In the genomic region with DNA sequence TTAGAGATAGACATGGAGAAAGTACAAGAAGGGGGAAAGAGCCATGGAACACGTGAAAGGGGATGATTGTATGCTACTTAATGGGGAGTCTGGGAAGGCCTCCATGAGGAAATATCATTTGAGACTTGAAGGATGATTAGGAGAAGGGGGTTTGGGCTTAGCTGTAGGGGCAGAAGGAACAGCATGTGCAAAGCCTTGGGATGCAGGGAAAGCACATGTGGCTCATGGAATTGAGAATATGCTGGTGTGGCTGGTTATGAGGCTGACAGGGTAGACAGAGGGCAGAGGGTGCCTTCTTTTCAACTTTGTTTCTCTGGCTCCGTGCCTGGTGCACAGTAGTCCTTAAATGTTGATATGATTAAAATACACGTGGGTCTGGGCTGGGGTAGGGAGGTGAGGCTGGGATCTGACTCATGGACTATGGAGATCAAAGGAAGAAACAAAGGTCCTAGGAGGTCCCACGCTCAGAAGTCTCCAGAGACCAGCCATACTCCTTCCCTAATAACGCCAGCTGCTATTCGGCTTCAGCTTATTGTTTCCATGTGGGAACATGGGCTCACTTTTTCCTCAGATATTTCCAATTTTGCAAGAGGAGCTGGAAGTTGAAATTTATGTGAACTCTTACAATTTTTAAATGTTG, we compare ENCODE assay signal across 8 cellular contexts. TPM values are rescaled to one million over a fixed set of nuclear protein-coding genes. Genes with fewer than 3 reads are reported as not detected.
A peak's percentile ranks its signal among the peaks of the same experiment; 100 is the strongest.
DNase-seq lines count a peak whose midpoint lies in the region; ATAC-seq and TF ChIP-seq lines count a peak whose summit lies in the region.

No MANE protein-coding gene starts in this region.

- H3K4me1 Mint-ChIP-seq in central memory CD8-positive, alpha-beta T cell, result peaks cover 39% of the 10 kb centered on the region

- H3K27me3 Mint-ChIP-seq in central memory CD8-positive, alpha-beta T cell, result no peaks in the 10 kb centered on the region

- H3K4me3 ChIP-seq in BE2C (ENCODE audit: low read depth, low read length) (peak overlapping the region; percentile 97), muscle layer of colon (ENCODE audit: low read depth in 1 of 2, low read length in 2 of 2) (peak overlapping the region in 1 of 2 donors; percentile 84)
- H3K4me3 ChIP-seq in Jurkat, Clone E6-1 (ENCODE audit: low read length), result peak overlapping the region; percentile 96

- 0 out of 2 replicates have a peak, but pooled peaks cover 3% of the 10 kb centered on the region for H3K36me3 ChIP-seq in BE2C
- H3K36me3 ChIP-seq in muscle layer of colon (ENCODE audit: insufficient read depth, low read length), result no peaks in the 10 kb centered on the region

- TF ChIP-seq CTCF in BE2C (IDR thresholded peaks at IDR 0.05; ENCODE audit: low read depth, low read length), result no peak

- H3K27me3 ChIP-seq in BE2C (no peaks in the 10 kb centered on the region), muscle layer of colon (ENCODE audit: control insufficient read depth in 1 of 2, insufficient read depth in 2 of 2, low read length in 2 of 2) (no peaks in the 10 kb centered on the region)

- H3K27ac Mint-ChIP-seq in central memory CD8-positive, alpha-beta T cell (ENCODE audit: low read depth), result peak overlapping the region; percentile 99

- no peaks in the 10 kb centered on the region for H3K9me3 ChIP-seq in BE2C
- no peaks in the 10 kb centered on the region for H3K9me3 ChIP-seq in muscle layer of colon (ENCODE audit: low read length)

- no peak for ATAC-seq in central memory CD8-positive, alpha-beta T cell (replicated peaks; ENCODE audit: extremely low read depth, poor library complexity, severe bottlenecking)
- no peak for ATAC-seq in GM21737 (IDR thresholded peaks at IDR 0.05; ENCODE audit: unreplicated experiment)
- ATAC-seq in HG02885 (IDR thresholded peaks at IDR 0.05; ENCODE audit: poor library complexity, unreplicated experiment), result no peak
- ATAC-seq in GM21360 (IDR thresholded peaks at IDR 0.05; ENCODE audit: unreplicated experiment), result no peak

- H3K9me3 Mint-ChIP-seq in central memory CD8-positive, alpha-beta T cell, result no peaks in the 10 kb centered on the region

- H3K4me3 Mint-ChIP-seq in central memory CD8-positive, alpha-beta T cell, result peak overlapping the region; percentile 91

- peak overlapping the region; percentile 72 for H3K9ac ChIP-seq in muscle layer of colon (ENCODE audit: low read length)

- H3K27ac ChIP-seq in muscle layer of colon (ENCODE audit: low read depth, low read length), result peak overlapping the region; percentile 71

- DNase-seq in BE2C, result no peak
- DNase-seq in Jurkat, Clone E6-1 (ENCODE audit: low read depth, low spot score), result no peak
- no peak for DNase-seq in central memory CD8-positive, alpha-beta T cell (ENCODE audit: low spot score in 2 of 2)
- no peak for DNase-seq in NCI-H1417 treated with DMSO at 0.1 percent for 48 hours (lab: John Stamatoyannopoulos, UW)

- peaks cover 3% of the 10 kb centered on the region; the same call in 1 of the 2 replicates for H3K4me1 ChIP-seq in BE2C
- H3K4me1 ChIP-seq in muscle layer of colon (ENCODE audit: insufficient read depth, low read length), result peaks cover 9% of the 10 kb centered on the region

- peaks cover 16% of the 10 kb centered on the region for H3K36me3 Mint-ChIP-seq in central memory CD8-positive, alpha-beta T cell (ENCODE audit: insufficient read depth)

RNA-seq across cellular contexts. Expression of a gene that starts 1.1 kb away (rescaled TPM):
- polyA plus RNA-seq in BE2C (2012; ENCODE audit: insufficient read depth, insufficient read length, low read depth), result 11.0 TPM
- polyA plus RNA-seq in Jurkat, Clone E6-1 (2012; ENCODE audit: insufficient read depth, insufficient read length), result 19.9 TPM

RNA-seq across cellular contexts. Expression of a gene that starts 1.4 kb away (rescaled TPM):
- 15.8 TPM for polyA plus RNA-seq in BE2C (2012; ENCODE audit: insufficient read depth, insufficient read length, low read depth)
- 19.1 TPM for polyA plus RNA-seq in Jurkat, Clone E6-1 (2012; ENCODE audit: insufficient read depth, insufficient read length)
